17 cellular contexts compared by ENCODE assay signal in genomic region chr5:91277093-91277626, GRCh38.
DNase-seq lines count a peak whose midpoint lies in the region; ATAC-seq, FAIRE-seq and TF ChIP-seq lines count a peak whose summit lies in the region.
"Had no signal": no experiment of that assay in that cellular context is flagged by ENCODE, and none has a peak within 500 bp of the region (broad histone marks: within the 10 kb centered on the region; RNA-seq: fewer than 3 reads in every experiment).

No MANE protein-coding gene starts in this region.

- no peaks in the 10 kb centered on the region for H4K20me1 ChIP-seq in HepG2 (ENCODE audit: insufficient read depth, low read length)

- H3K4me2 ChIP-seq in HepG2 (ENCODE audit: low read depth, low read length): no peak overlapping the region
- H3K4me2 ChIP-seq: KMS-11 had no signal

- TF ChIP-seq RAD21 in HepG2 (CRISPR knock-in tag; IDR thresholded peaks at IDR 0.05) (no peak), Ishikawa (IDR thresholded peaks at IDR 0.05; ENCODE audit: low read depth) (no peak)

- no peak for FAIRE-seq in HepG2 (lab: Jason Lieb, UNC)
- FAIRE-seq: G401.6, GM12878 had no signal

- no peaks in the 10 kb centered on the region for H3K79me2 ChIP-seq in HepG2 (ENCODE audit: insufficient read depth, low read length)

- TF ChIP-seq CTCF in HepG2 (CRISPR knock-in tag; IDR thresholded peaks at IDR 0.05) (no peak), right lobe of liver (IDR thresholded peaks at IDR 0.05) (no peak), A673 (conservative IDR thresholded peaks at IDR 0.05; ENCODE audit: low read depth, low read length) (no peak)

- ATAC-seq in HepG2 (no peak), right lobe of liver (no peak), HG02884 (IDR thresholded peaks at IDR 0.05; ENCODE audit: unreplicated experiment) (no peak)
- ATAC-seq: CD8-positive, alpha-beta T cell; GM12878; PC-3; T-cell had no signal

- H3K4me3 ChIP-seq in HepG2 (replicated peaks in 1 of 3; ENCODE audit: insufficient read depth in 1 of 3, low read depth in 2 of 3, low read length in 3 of 3) (no peak overlapping the region), right lobe of liver (no peak overlapping the region), A673 (ENCODE audit: low read depth, low read length, poor library complexity, severe bottlenecking) (no peak overlapping the region)
- H3K4me3 ChIP-seq: GM12878 had no signal

- intact Hi-C loops in HepG2 (cut with micrococcal nuclease; ENCODE audit: unreplicated experiment): no loop called here
- intact Hi-C loops in right lobe of liver (cut with DNase I): no loop called here
- intact Hi-C loops in A673 (cut with micrococcal nuclease; ENCODE audit: unreplicated experiment): no loop called here

- DNase-seq in HepG2 (ENCODE audit: low spot score) (no peak), right lobe of liver (no peak), kidney glomerular epithelial cell (lab: John Stamatoyannopoulos, UW) (peak; percentile 23), anterior cingulate cortex (lab: John Stamatoyannopoulos, UW) (no peak), A673 (ENCODE audit: low spot score) (no peak)
- DNase-seq: CD8-positive, alpha-beta T cell; DMS79 treated with DMSO at 0.1 percent for 48 hours; GOT3; NCI-H1048; NCI-H1436 treated with DMSO at 0.1 percent for 48 hours; PC-3; T-cell had no signal

- TF ChIP-seq POLR2A in HepG2 (IDR thresholded peaks at IDR 0.05; ENCODE audit: insufficient read depth in 1 of 2, low read depth in 2 of 2, low read length in 2 of 2) (no peak), right lobe of liver (IDR thresholded peaks at IDR 0.05) (no peak)

- no TSS peak for BruUV-seq in HepG2 (replicated peaks; lab: Mats Ljungman, UMichigan)
- no TSS peak for BruUV-seq in A673 (replicated peaks; lab: Mats Ljungman, UMichigan)

- POLR2A ChIA-PET in HepG2 (lab: Yijun Ruan, JAX) (no interaction called here), A673 (lab: Charles Lee; ENCODE audit: low non-redundant PET) (no interaction called here)

- CTCF ChIA-PET in HepG2 (lab: Yijun Ruan, JAX; ENCODE audit: low intra/inter-chr PET ratio, low total read pairs) (no interaction called here), A673 (lab: Charles Lee) (no interaction called here)

- no peaks in the 10 kb centered on the region for H3K36me3 ChIP-seq in HepG2 (replicated peaks in 1 of 2; ENCODE audit: control insufficient read depth in 1 of 2, insufficient read depth in 2 of 2, low read length in 2 of 2)
- H3K36me3 ChIP-seq in right lobe of liver: no peaks in the 10 kb centered on the region
- no peaks in the 10 kb centered on the region for H3K36me3 ChIP-seq in A673 (ENCODE audit: insufficient read depth, low read length, poor library complexity, severe bottlenecking)

- H3K27me3 ChIP-seq in HepG2 (ENCODE audit: control insufficient read depth in 1 of 2, insufficient read depth in 2 of 2, low read length in 2 of 2) (no peaks in the 10 kb centered on the region), right lobe of liver (no peaks in the 10 kb centered on the region), A673 (replicated peaks; ENCODE audit: insufficient read depth, low read depth, low read length, poor library complexity) (no peaks in the 10 kb centered on the region)

- 37% methylated on average over 5 of the region's 5 CpGs for WGBS in HepG2 (ENCODE audit: low lambda C conversion rate)
- 62% methylated on average over 5 of the region's 5 CpGs for WGBS in right lobe of liver (ENCODE audit: insufficient coverage, low coverage, low lambda C conversion rate, missing lambda C conversion rate)

- no peaks in the 10 kb centered on the region for H3K9me3 ChIP-seq in HepG2 (ENCODE audit: low read length)
- no peaks in the 10 kb centered on the region for H3K9me3 ChIP-seq in right lobe of liver
- no peaks in the 10 kb centered on the region for H3K9me3 ChIP-seq in A673 (ENCODE audit: low read depth, low read length, poor library complexity, severe bottlenecking)

- H3K27ac ChIP-seq in HepG2 (ENCODE audit: extremely low read length, insufficient read depth, low read length) (no peak overlapping the region), right lobe of liver (no peak overlapping the region), A673 (ENCODE audit: low read depth, low read length, poor library complexity, severe bottlenecking) (no peak overlapping the region)
- H3K27ac ChIP-seq: KMS-11 had no signal

- no peak overlapping the region for H2AFZ ChIP-seq in HepG2 (ENCODE audit: low read length)

- TF ChIP-seq EP300 in HepG2 (IDR thresholded peaks at IDR 0.05; ENCODE audit: low read depth in 2 of 2, low read length in 2 of 2) (no peak), HepG2 (CRISPR knock-in tag; IDR thresholded peaks at IDR 0.05; ENCODE audit: borderline replicate concordance) (no peak), Ishikawa (IDR thresholded peaks at IDR 0.05; ENCODE audit: borderline replicate concordance) (peak; percentile 62; the same call in 1 of the 2 replicates)

- in situ Hi-C loops in HepG2 (cut with HindIII; ENCODE audit: extremely low pct_ligation_motif_present, low pct_unique_long_range_greater_than_20kb): no loop called here

- H3K9ac ChIP-seq in HepG2 (ENCODE audit: insufficient read depth, low read depth, low read length): no peak overlapping the region
- H3K9ac ChIP-seq: KMS-11 had no signal

- H3K4me1 ChIP-seq in HepG2 (ENCODE audit: insufficient read depth, low read length) (peaks cover 40% of the 10 kb centered on the region), right lobe of liver (peaks cover 0 to 8% (median 0%) of the 10 kb centered on the region in 4 donors), A673 (ENCODE audit: insufficient read depth, low read length, poor library complexity, severe bottlenecking) (peaks cover 22% of the 10 kb centered on the region)

TF ChIP-seq in HepG2, 621 proteins besides CTCF, POLR2A, EP300 and RAD21:
- peak; percentile 74 for TF ChIP-seq HNRNPK (IDR thresholded peaks at IDR 0.05; ENCODE audit: low read depth, low read length, poor library complexity, severe bottlenecking)
- TF ChIP-seq THYN1 (CRISPR knock-in tag; IDR thresholded peaks at IDR 0.05; ENCODE audit: borderline replicate concordance, low read depth): no peak
- TF ChIP-seq ZFP36L1 (CRISPR knock-in tag; IDR thresholded peaks at IDR 0.05): no peak

TF ChIP-seq in Ishikawa, 13 proteins besides CTCF, POLR2A, EP300 and RAD21:
- TF ChIP-seq NFIC (IDR thresholded peaks at IDR 0.05) (peak; percentile 80), TCF12 (IDR thresholded peaks at IDR 0.05; ENCODE audit: low read depth) (peak; percentile 27; the same call in 1 of the 2 replicates), USF1 (IDR thresholded peaks at IDR 0.05) (no peak), ZBTB7A (IDR thresholded peaks at IDR 0.05; ENCODE audit: low read depth) (no peak), TEAD4 (IDR thresholded peaks at IDR 0.05) (peak; percentile 62)
